ENCODE assay signal across 27 cellular contexts in genomic region chr5:77839691-77840090, GRCh38.
"Had no signal": no experiment of that assay in that cellular context is flagged by ENCODE, and none has a peak within 500 bp of the region (broad histone marks: within the 10 kb centered on the region; RNA-seq: fewer than 3 reads in every experiment).

No MANE protein-coding gene starts in this region.

- H3K36me3 ChIP-seq: neutrophil, ovary, spleen, suprapubic skin, tibial artery, transverse colon, upper lobe of right lung, uterus had no signal

- H3K4me1 ChIP-seq: parathyroid adenoma, psoas muscle, uterus had no signal

- H3K4me3 ChIP-seq: ovary, psoas muscle, skin epidermis, smooth muscle cell, spleen, suprapubic skin, testis, tibial artery, transverse colon, upper lobe of right lung, uterus had no signal

- H3K27ac ChIP-seq: neutrophil, ovary, parathyroid adenoma, psoas muscle, skin epidermis, spleen, suprapubic skin, testis, tibial artery, transverse colon, upper lobe of right lung, uterus had no signal

- H3K9me3 ChIP-seq: neutrophil, ovary, psoas muscle, spleen, suprapubic skin, testis, tibial artery, transverse colon, upper lobe of right lung, uterus had no signal

- H3K27me3 ChIP-seq: ovary, testis, tibial artery, uterus had no signal

- DNase-seq: naive thymus-derived CD8-positive, alpha-beta T cell; nephron progenitor cell; nucleus accumbens; ovary; posterior cingulate gyrus; psoas muscle; right cardiac atrium; spleen; stimulated activated CD4-positive, alpha-beta T cell treated with anti-CD3 and anti-CD28 coated beads, Interleukin-12 subunit alpha, Interleukin-12 subunit beta, amount 100 ng/mL, for 4 hours; stimulated activated CD4-positive, alpha-beta T cell treated with anti-CD3 and anti-CD28 coated beads, Interleukin-1b, Interleukin-23, amount 100 ng/mL, for 48 hours; stimulated activated CD4-positive, alpha-beta T cell treated with anti-CD3 and anti-CD28 coated beads, Interleukin-4, amount 100 ng/mL, for 1 hour; stimulated activated CD4-positive, alpha-beta T cell treated with anti-CD3 and anti-CD28 coated beads, Interleukin-4, amount 100 ng/mL, for 4 hours; stimulated activated CD8-positive, alpha-beta memory T cell treated with anti-CD3 and anti-CD28 coated beads, Interleukin-4, amount 100 ng/mL, for 48 hours; stimulated activated naive CD4-positive, alpha-beta T cell; stimulated activated naive CD8-positive, alpha-beta T cell treated with anti-CD3 and anti-CD28 coated beads, Interleukin-15, amount 100 ng/mL, for 72 hours; stimulated activated naive CD8-positive, alpha-beta T cell treated with anti-CD3 and anti-CD28 coated beads, Interleukin-15, Interleukin-2, amounts not matched to agents 100 U/mL and 50 U/mL, for 24 hours; substantia nigra; testis; tibial artery; transverse colon; upper lobe of right lung; uterus had no signal
